Comparison of ENCODE assay signal across 19 cellular contexts in genomic region chr12:6998708-6999451, GRCh38. TPM values are rescaled to one million over a fixed set of nuclear protein-coding genes. Genes with fewer than 3 reads are reported as not detected.
A peak's percentile ranks its signal among the peaks of the same experiment; 100 is the strongest.
DNase-seq lines count a peak whose midpoint lies in the region; ATAC-seq, FAIRE-seq and TF ChIP-seq lines count a peak whose summit lies in the region.
"Had no signal": no experiment of that assay in that cellular context is flagged by ENCODE, and none has a peak within 500 bp of the region (broad histone marks: within the 10 kb centered on the region; RNA-seq: fewer than 3 reads in every experiment).

No MANE protein-coding gene starts in this region.

- H3K9me2 ChIP-seq in HCT116 (ENCODE audit: insufficient read depth), result no peaks in the 10 kb centered on the region

- RAD21 ChIA-PET in HCT116 (lab: Charles Lee; ENCODE audit: low non-redundant PET in 1 of 2, low total read pairs in 2 of 2, uncharacterized antibody in 2 of 2, unreplicated experiment in 2 of 2), result interaction anchor here in 1 of 2 experiments (1.0 kb wide), 1 partner anchor 43 kb away, joined by 3 read pairs; no protein-coding TSS in a partner anchor

- TF ChIP-seq RAD21 in HCT116 (IDR thresholded peaks at IDR 0.05; ENCODE audit: low read depth), result no peak

- H3K27ac ChIP-seq in HCT116 (ENCODE audit: low read depth, low read length) (peak overlapping the region; percentile 42; the same call in 1 of the 2 replicates), RWPE2 (ENCODE audit: poor library complexity, severe bottlenecking) (no peak overlapping the region), foreskin keratinocyte (no peak overlapping the region), pancreas (peak overlapping the region in 2 of 4 donors; percentile 35 to 37), vagina (no peak overlapping the region)
- H3K27ac ChIP-seq: BLaER1 treated with 17β-estradiol and CSF1 and Interleukin-3, amounts not matched to agents 10 nM and 100 nM; colonic mucosa had no signal

- peak; percentile 71 for ATAC-seq in HCT116
- peak; percentile 67 for ATAC-seq in RWPE2 (ENCODE audit: low read depth)
- peak; percentile 89 for ATAC-seq in foreskin keratinocyte
- peak; percentile 90 to 95 (median 92) for ATAC-seq in pancreas
- ATAC-seq: SK-N-SH treated with all-trans-retinoic acid at 6 μM for 48 hours had no signal

- no peak overlapping the region for H3K27ac Mint-ChIP-seq in HFFc6

- H3K27me3 Mint-ChIP-seq in HFFc6 (ENCODE audit: insufficient read depth), result no peaks in the 10 kb centered on the region

- peaks cover 13% of the 10 kb centered on the region for H3K36me3 Mint-ChIP-seq in HFFc6 (ENCODE audit: low read depth)

- H2AFZ ChIP-seq in HCT116 (ENCODE audit: low read depth, low read length, poor library complexity, severe bottlenecking), result no peak overlapping the region

- peak overlapping the region; percentile 3; the same call in 1 of the 2 replicates for H3K9ac ChIP-seq in HCT116 (ENCODE audit: low read length)
- H3K9ac ChIP-seq: BLaER1 treated with 17β-estradiol and CSF1 and Interleukin-3, amounts not matched to agents 10 nM and 100 nM had no signal

- H3K79me2 ChIP-seq in HCT116 (ENCODE audit: insufficient read depth, low read length), result peaks cover 14% of the 10 kb centered on the region

- peak overlapping the region; percentile 57 for H3K4me2 ChIP-seq in HCT116 (ENCODE audit: low read length)
- H3K4me2 ChIP-seq: BLaER1 treated with 17β-estradiol and CSF1 and Interleukin-3, amounts not matched to agents 10 nM and 100 nM; smooth muscle cell had no signal

- H3K27me3 ChIP-seq in HCT116 (ENCODE audit: insufficient read depth, low read length) (no peaks in the 10 kb centered on the region), RWPE2 (ENCODE audit: insufficient read depth, poor library complexity, severe bottlenecking) (no peaks in the 10 kb centered on the region), foreskin keratinocyte (no peaks in the 10 kb centered on the region), pancreas (no peaks in the 10 kb centered on the region), vagina (no peaks in the 10 kb centered on the region)
- H3K27me3 ChIP-seq: BLaER1 treated with 17β-estradiol and CSF1 and Interleukin-3, amounts not matched to agents 10 nM and 100 nM; colonic mucosa had no signal

- H4K20me1 ChIP-seq in HCT116 (ENCODE audit: insufficient read depth), result peaks cover 3% of the 10 kb centered on the region; the same call in 1 of the 2 replicates

- no peak for FAIRE-seq in pancreas (lab: Jason Lieb, UNC)

- H3K4me3 ChIP-seq in HCT116 (replicated peaks in 1 of 2; ENCODE audit: low read depth in 1 of 2, low read length in 2 of 2), result no peak overlapping the region
- H3K4me3 ChIP-seq in RWPE2 (ENCODE audit: severe bottlenecking), result no peak overlapping the region
- no peak overlapping the region for H3K4me3 ChIP-seq in pancreas
- no peak overlapping the region for H3K4me3 ChIP-seq in vagina
- H3K4me3 ChIP-seq: BLaER1 treated with 17β-estradiol and CSF1 and Interleukin-3, amounts not matched to agents 10 nM and 100 nM; colonic mucosa; smooth muscle cell had no signal

- H3K9me3 ChIP-seq in HCT116 (ENCODE audit: control insufficient read depth in 1 of 2, insufficient read depth in 1 of 2, low read depth in 1 of 2, low read length in 2 of 2) (no peaks in the 10 kb centered on the region), RWPE2 (ENCODE audit: severe bottlenecking) (no peaks in the 10 kb centered on the region), pancreas (no peaks in the 10 kb centered on the region), vagina (no peaks in the 10 kb centered on the region)
- H3K9me3 ChIP-seq: BLaER1 treated with 17β-estradiol and CSF1 and Interleukin-3, amounts not matched to agents 10 nM and 100 nM; colonic mucosa had no signal

- peaks cover 34 to 45% of the 10 kb centered on the region in 2 experiments for H3K4me1 ChIP-seq in HCT116 (ENCODE audit: control insufficient read depth in 1 of 2, insufficient read depth in 2 of 2, low read length in 2 of 2)
- H3K4me1 ChIP-seq in RWPE2 (ENCODE audit: insufficient read depth, poor library complexity, severe bottlenecking), result no peaks in the 10 kb centered on the region
- peaks cover 10% of the 10 kb centered on the region for H3K4me1 ChIP-seq in foreskin keratinocyte
- H3K4me1 ChIP-seq in pancreas, result peaks cover 11 to 15% (median 14%) of the 10 kb centered on the region in 3 donors
- H3K4me1 ChIP-seq in vagina, result peaks cover 9% of the 10 kb centered on the region
- H3K4me1 ChIP-seq: colonic mucosa had no signal

- no TSS peak for BruUV-seq in HCT116 (replicated peaks; lab: Mats Ljungman, UMichigan)

- H3K36me3 ChIP-seq in HCT116 (ENCODE audit: control insufficient read depth in 1 of 2, insufficient read depth in 2 of 2, low read length in 2 of 2), result peaks cover 0 to 3% of the 10 kb centered on the region in 2 experiments; a peak in 1 of 4 replicates
- H3K36me3 ChIP-seq in RWPE2 (ENCODE audit: low read depth), result peaks cover 15% of the 10 kb centered on the region; the same call in 1 of the 2 replicates
- no peaks in the 10 kb centered on the region for H3K36me3 ChIP-seq in pancreas
- no peaks in the 10 kb centered on the region for H3K36me3 ChIP-seq in vagina
- H3K36me3 ChIP-seq: colonic mucosa had no signal

- TF ChIP-seq POLR2A in HCT116 (IDR thresholded peaks at IDR 0.05; ENCODE audit: borderline replicate concordance, extremely low read depth, insufficient read depth, insufficient read length) (no peak), vagina (IDR thresholded peaks at IDR 0.05) (no peak)

- intact Hi-C loops in HCT116 (cut with micrococcal nuclease) (no loop called here), pancreas (cut with DNase I) (no loop called here), vagina (cut with DNase I) (no loop called here)

- peaks cover 23% of the 10 kb centered on the region for H3K4me1 Mint-ChIP-seq in HFFc6 (ENCODE audit: low read depth)

- CTCF ChIA-PET in HCT116 (lab: Charles Lee), result interaction anchor here (1.0 to 1.4 kb wide), 4 partner anchors 11 to 164 kb away, joined by 3 to 5 read pairs (median 3); partner anchors contain the start of gene LPCAT3

- no peaks in the 10 kb centered on the region for H3K9me3 Mint-ChIP-seq in HFFc6

- DNase-seq in HCT116 (ENCODE audit: low read depth, low spot score) (peak; percentile 21), RWPE2 (ENCODE audit: low spot score) (no peak), foreskin keratinocyte (peak; percentile 54 to 80), pancreas (peak in 3 of 6 donors; percentile 47 to 55 (median 55)), vagina (ENCODE audit: extremely low spot score in 2 of 2) (no peak), AG08395 (ENCODE audit: low spot score) (no peak), HFFc6 (no peak)
- DNase-seq in effector CD8-positive, alpha-beta T cell (lab: John Stamatoyannopoulos, UW), result no peak
- DNase-seq: activated CD4-positive, alpha-beta T cell treated with anti-CD3 and anti-CD28 coated beads, Interleukin-2, amount 50 U/mL, for 48 hours; activated T-cell treated with anti-CD3 and anti-CD28 coated beads, Interleukin-2, amount 50 U/mL, for 48 hours; colonic mucosa; DMS79; H7; NCI-H1105; nucleus accumbens; stimulated activated naive CD4-positive, alpha-beta T cell treated with Interleukin-2 at 50 U/mL for 16 hours had no signal

- H3K4me3 Mint-ChIP-seq in HFFc6, result no peak overlapping the region

- POLR2A ChIA-PET in HCT116 (lab: Charles Lee), result interaction anchor here (0.7 to 1.7 kb wide), 4 partner anchors 19 to 55 kb away, joined by 3 to 7 read pairs (median 4); partner anchors contain the start of genes LPCAT3 and RNU7-1

- TF ChIP-seq CTCF in HCT116 (IDR thresholded peaks at IDR 0.05 in 2 of 3, conservative IDR thresholded peaks at IDR 0.05 in 1 of 3; ENCODE audit: borderline replicate concordance in 1 of 3, insufficient read depth in 1 of 3, low read depth in 2 of 3, low read length in 2 of 3) (no peak), RWPE2 (IDR thresholded peaks at IDR 0.05; ENCODE audit: poor library complexity, severe bottlenecking) (no peak), foreskin keratinocyte (conservative IDR thresholded peaks at IDR 0.05) (no peak), pancreas (IDR thresholded peaks at IDR 0.05) (no peak), vagina (IDR thresholded peaks at IDR 0.05) (no peak), HFFc6 (IDR thresholded peaks at IDR 0.05) (no peak)

RNA-seq across cellular contexts. Expression of gene LPCAT3, which starts 19.4 kb away (rescaled TPM):
- 45.8 TPM for total RNA-seq in HCT116 (2021; ENCODE audit: unreplicated experiment)
- 21.9 and 30.0 TPM in 2 replicates for polyA plus RNA-seq in HCT116 (2012)
- total RNA-seq in foreskin keratinocyte, result 24.0 and 25.4 TPM in 2 replicates
- polyA plus RNA-seq in foreskin keratinocyte, result 23.9 and 26.6 TPM in 2 replicates
- 10 to 100 TPM; 22.4 to 36.5 (median 32.4) TPM for total RNA-seq in pancreas
- polyA plus RNA-seq in pancreas, result 10 to 100 TPM; 23.0 to 32.6 TPM
- total RNA-seq in vagina, result 42.0 TPM
- 10 to 100 TPM; 17.4 to 28.4 (median 21.6) TPM for total RNA-seq in HFFc6 (2021; fragmentation: NEBNext Ultra II Directional; extraction: Animal tissue kit (Norgen Biotek cat#: 25700))

RNA-seq across cellular contexts. Expression of gene EMG1, which starts 28.2 kb away (rescaled TPM):
- total RNA-seq in HCT116 (2021; ENCODE audit: unreplicated experiment) (111 TPM), foreskin keratinocyte (103 and 111 TPM in 2 replicates), pancreas (10 to 100 TPM in 5 of 6 donors, 1 to 10 TPM in 1; 8.9 to 20.2 (median 17.0) TPM), vagina (21.9 TPM)
- 80.4 and 92.7 TPM in 2 replicates for polyA plus RNA-seq in HCT116 (2012)
- polyA plus RNA-seq in foreskin keratinocyte (115 and 133 TPM in 2 replicates), pancreas (10 to 100 TPM in 1 of 2 donors, 1 to 10 TPM in 1; 9.4 to 12.9 TPM)
- 10 to 100 TPM; 64.9 to 83.7 (median 75.6) TPM for total RNA-seq in HFFc6 (2021; fragmentation: NEBNext Ultra II Directional; extraction: Animal tissue kit (Norgen Biotek cat#: 25700))

RNA-seq across cellular contexts. Expression of gene PHB2, which starts 28.4 kb away (rescaled TPM):
- 466 TPM for total RNA-seq in HCT116 (2021; ENCODE audit: unreplicated experiment)
- polyA plus RNA-seq in HCT116 (2012), result 331 and 372 TPM in 2 replicates
- total RNA-seq in foreskin keratinocyte, result 267 and 290 TPM in 2 replicates
- 271 and 299 TPM in 2 replicates for polyA plus RNA-seq in foreskin keratinocyte
- total RNA-seq in pancreas, result 100 to 1,000 TPM in 3 of 6 donors, 10 to 100 TPM in 3; 79.7 to 139 (median 101) TPM
- 10 to 100 TPM; 74.7 to 91.9 TPM for polyA plus RNA-seq in pancreas
- 199 TPM for total RNA-seq in vagina
- 100 to 1,000 TPM; 160 to 198 (median 182) TPM for total RNA-seq in HFFc6 (2021; fragmentation: NEBNext Ultra II Directional; extraction: Animal tissue kit (Norgen Biotek cat#: 25700))

RNA-seq across cellular contexts. Expression of gene PTPN6, which starts 47.7 kb away (rescaled TPM):
- 47.7 TPM for total RNA-seq in HCT116 (2021; ENCODE audit: unreplicated experiment)
- polyA plus RNA-seq in HCT116 (2012), result 63.9 and 64.2 TPM in 2 replicates
- 22.5 and 23.2 TPM in 2 replicates for total RNA-seq in foreskin keratinocyte
- polyA plus RNA-seq in foreskin keratinocyte, result 21.8 and 24.9 TPM in 2 replicates
- 10 to 100 TPM; 13.3 to 37.9 (median 17.8) TPM for total RNA-seq in pancreas
- 10 to 100 TPM; 48.7 to 53.1 TPM for polyA plus RNA-seq in pancreas
- total RNA-seq in vagina, result 17.4 TPM
- total RNA-seq in HFFc6 (2021; fragmentation: NEBNext Ultra II Directional; extraction: Animal tissue kit (Norgen Biotek cat#: 25700)), result not detected

RNA-seq across cellular contexts. Expression of gene C12orf57, which starts 55.1 kb away (rescaled TPM):
- total RNA-seq in HCT116 (2021; ENCODE audit: unreplicated experiment) (202 TPM), foreskin keratinocyte (119 and 147 TPM in 2 replicates), pancreas (100 to 1,000 TPM in 2 of 6 donors, 10 to 100 TPM in 4; 86.8 to 154 (median 97.6) TPM), vagina (760 TPM)
- polyA plus RNA-seq in HCT116 (2012), result 409 and 485 TPM in 2 replicates
- polyA plus RNA-seq in foreskin keratinocyte (177 and 232 TPM in 2 replicates), pancreas (100 to 1,000 TPM; 176 to 314 TPM)
- 100 to 1,000 TPM; 115 to 131 (median 123) TPM for total RNA-seq in HFFc6 (2021; fragmentation: NEBNext Ultra II Directional; extraction: Animal tissue kit (Norgen Biotek cat#: 25700))

Comparison
In these comparisons a context has a peak if more than half of its experiments do, and no peak if none do; other contexts are left out.
1. DNase-seq: peak in HCT116 (single experiment) and foreskin keratinocyte (2 of 2); none in RWPE2 (single experiment), vagina (0 of 2), AG08395 (single experiment), HFFc6 (single experiment) and effector CD8-positive, alpha-beta T cell (single experiment).
2. Peak in every context shown above with its lines, with median percentiles within 50 percentile points of each other: ATAC-seq.